Comparison of ENCODE assay signal across 18 cellular contexts in genomic region chr3:7657214-7658112, GRCh38.
DNase-seq lines count a peak whose midpoint lies in the region; ATAC-seq, FAIRE-seq and TF ChIP-seq lines count a peak whose summit lies in the region.
"Had no signal": no experiment of that assay in that cellular context is flagged by ENCODE, and none has a peak within 500 bp of the region (broad histone marks: within the 10 kb centered on the region; RNA-seq: fewer than 3 reads in every experiment).

No MANE protein-coding gene starts in this region.

- 66 to 71% methylated on average over 4 of the region's 4 CpGs for WGBS in thyroid gland, 2 donors

- FAIRE-seq in H54 (lab: Jason Lieb, UNC), result no peak

- H3K27me3 ChIP-seq in adipocyte (replicated peaks; ENCODE audit: control insufficient read depth, insufficient read depth, low read length) (no peaks in the 10 kb centered on the region), thyroid gland (no peaks in the 10 kb centered on the region)

- H3K27me3 Mint-ChIP-seq in nephron progenitor cell (ENCODE audit: low read depth, poor library complexity), result peaks cover 3% of the 10 kb centered on the region
- H3K27me3 Mint-ChIP-seq: B cell had no signal

- H3K9me3 ChIP-seq in adipocyte (ENCODE audit: control insufficient read depth, low read length) (no peaks in the 10 kb centered on the region), thyroid gland (no peaks in the 10 kb centered on the region)

- DNase-seq in adipocyte (ENCODE audit: low read depth) (no peak), epithelial cell of prostate (ENCODE audit: low read depth, low spot score) (no peak), left ventricle myocardium superior (no peak), thyroid gland (no peak), nephron progenitor cell (no peak), H54 (ENCODE audit: insufficient read length, low spot score) (no peak), posterior vena cava (ENCODE audit: low spot score) (no peak)
- DNase-seq: Calu3; CD4-positive, alpha-beta T cell; H9; KG1; NCI-H1092 treated with DMSO at 0.1 percent for 48 hours; NCI-H1694; NCI-H2107; NCI-H226; NCI-H69; PC-3 had no signal

- no peak for TF ChIP-seq POLR2A in thyroid gland (IDR thresholded peaks at IDR 0.05)
- TF ChIP-seq POLR2A in H54 (IDR thresholded peaks at IDR 0.05; ENCODE audit: low read depth, low read length), result no peak

- no peaks in the 10 kb centered on the region for H3K4me1 Mint-ChIP-seq in nephron progenitor cell
- H3K4me1 Mint-ChIP-seq: B cell had no signal

- no peak overlapping the region for H3K27ac Mint-ChIP-seq in nephron progenitor cell
- H3K27ac Mint-ChIP-seq: B cell; CD4-positive, alpha-beta T cell; H9 had no signal

- peak overlapping the region; percentile 50 for H3K4me3 ChIP-seq in adipocyte (ENCODE audit: low read length)
- no peak overlapping the region for H3K4me3 ChIP-seq in thyroid gland (replicated peaks in 1 of 3)

- peak overlapping the region; percentile 72 for H3K9ac ChIP-seq in adipocyte (ENCODE audit: low read length)

- H3K4me1 ChIP-seq in adipocyte (ENCODE audit: control insufficient read depth, insufficient read depth, low read length), result peaks cover 33% of the 10 kb centered on the region
- H3K4me1 ChIP-seq in thyroid gland, result peaks cover 0 to 7% of the 10 kb centered on the region in 2 donors

- peak overlapping the region; percentile 33 for H3K27ac ChIP-seq in epithelial cell of prostate
- peak overlapping the region in 2 of 3 donors; percentile 15 to 26 for H3K27ac ChIP-seq in thyroid gland

- H3K36me3 ChIP-seq in adipocyte (ENCODE audit: control insufficient read depth, insufficient read depth, low read length, severe bottlenecking) (no peaks in the 10 kb centered on the region), thyroid gland (no peaks in the 10 kb centered on the region)

- H3K9me3 Mint-ChIP-seq in nephron progenitor cell, result no peaks in the 10 kb centered on the region
- H3K9me3 Mint-ChIP-seq: CD4-positive, alpha-beta T cell; H9 had no signal

- no peaks in the 10 kb centered on the region for H3K36me3 Mint-ChIP-seq in nephron progenitor cell (ENCODE audit: low read depth)

- H3K4me3 Mint-ChIP-seq in nephron progenitor cell, result no peak overlapping the region
- H3K4me3 Mint-ChIP-seq: B cell; CD4-positive, alpha-beta T cell; H9 had no signal

- intact Hi-C loops in left ventricle myocardium superior (cut with micrococcal nuclease), result no loop called here
- intact Hi-C loops in thyroid gland (cut with DNase I), result no loop called here
- intact Hi-C loops in posterior vena cava (cut with DNase I), result loop anchor here in 1 of 2 donors (2.0 kb wide), 1 partner anchor 21 kb away; no protein-coding TSS in a partner anchor

- TF ChIP-seq CTCF in thyroid gland (IDR thresholded peaks at IDR 0.05) (no peak), nephron progenitor cell (IDR thresholded peaks at IDR 0.05) (no peak)

- ATAC-seq in left ventricle myocardium superior, result peak; percentile 81
- ATAC-seq: PC-3 had no signal
